Comparison of ENCODE assay signal across 13 cellular contexts in genomic region chr1:92315766-92316413, GRCh38. TPM values are rescaled to one million over a fixed set of nuclear protein-coding genes. Genes with fewer than 3 reads are reported as not detected.
DNase-seq lines count a peak whose midpoint lies in the region; ATAC-seq and TF ChIP-seq lines count a peak whose summit lies in the region.
"Had no signal": no experiment of that assay in that cellular context is flagged by ENCODE, and none has a peak within 500 bp of the region (broad histone marks: within the 10 kb centered on the region; RNA-seq: fewer than 3 reads in every experiment).

No MANE protein-coding gene starts in this region.

- peaks cover 15% of the 10 kb centered on the region for H3K36me3 ChIP-seq in CD4-positive, CD25-positive, alpha-beta regulatory T cell (ENCODE audit: control insufficient read depth, insufficient read depth, low read length)
- H3K36me3 ChIP-seq in Loucy (ENCODE audit: insufficient read depth, low read length) (peaks cover 4% of the 10 kb centered on the region; the same call in 1 of the 2 replicates), mucosa of descending colon (ENCODE audit: low read depth) (no peaks in the 10 kb centered on the region)
- H3K36me3 ChIP-seq: BE2C had no signal

- no peaks in the 10 kb centered on the region for H3K27me3 ChIP-seq in CD4-positive, CD25-positive, alpha-beta regulatory T cell (ENCODE audit: control insufficient read depth, insufficient read depth, low read length)
- no peaks in the 10 kb centered on the region for H3K27me3 ChIP-seq in Loucy (ENCODE audit: insufficient read depth, low read length, poor library complexity, severe bottlenecking)
- H3K27me3 ChIP-seq: BE2C had no signal

- peaks cover 32 to 67% (median 35%) of the 10 kb centered on the region in 4 donors for H3K4me1 Mint-ChIP-seq in CD4-positive, CD25-positive, alpha-beta regulatory T cell
- no peaks in the 10 kb centered on the region for H3K4me1 Mint-ChIP-seq in type B pancreatic cell (ENCODE audit: unreplicated experiment)

- H3K36me3 Mint-ChIP-seq in CD4-positive, CD25-positive, alpha-beta regulatory T cell, result peaks cover 7% of the 10 kb centered on the region
- H3K36me3 Mint-ChIP-seq in type B pancreatic cell, result peaks cover 34% of the 10 kb centered on the region

- DNase-seq in CD4-positive, CD25-positive, alpha-beta regulatory T cell, result peak in 2 of 3 donors; percentile 54 to 71
- DNase-seq in activated CD8-positive, alpha-beta memory T cell treated with anti-CD3 and anti-CD28 coated beads, Interleukin-2, amount 50 U/mL, for 4 hours, result peak; percentile 38
- peak in 1 of 3 donors; percentile 23 for DNase-seq in mucosa of descending colon
- DNase-seq in OCI-M1 (lab: John Stamatoyannopoulos, UW), result no peak
- DNase-seq in midbrain (lab: John Stamatoyannopoulos, UW), result no peak
- DNase-seq in type B pancreatic cell (ENCODE audit: extremely low spot score, unreplicated experiment), result no peak
- DNase-seq: BE2C, caudate nucleus, H7, T1000 had no signal

- H3K9ac ChIP-seq in Loucy (ENCODE audit: low read depth, low read length, poor library complexity, severe bottlenecking), result no peak overlapping the region

- H3K9me3 ChIP-seq in CD4-positive, CD25-positive, alpha-beta regulatory T cell (ENCODE audit: control insufficient read depth in 2 of 2, low read length in 2 of 2), result no peaks in the 10 kb centered on the region
- H3K9me3 ChIP-seq in Loucy (ENCODE audit: insufficient read depth, low read depth, low read length), result no peaks in the 10 kb centered on the region
- no peaks in the 10 kb centered on the region for H3K9me3 ChIP-seq in mucosa of descending colon
- H3K9me3 ChIP-seq: BE2C had no signal

- no peak overlapping the region for H3K4me2 ChIP-seq in Loucy (ENCODE audit: low read depth, low read length, poor library complexity, severe bottlenecking)

- intact Hi-C loops in mucosa of descending colon (cut with DNase I, micrococcal nuclease), result no loop called here

- H3K79me2 ChIP-seq in Loucy (ENCODE audit: insufficient read depth, low read length), result no peaks in the 10 kb centered on the region

- peaks cover 0 to 1% (median 0%) of the 10 kb centered on the region in 7 donors for H3K9me3 Mint-ChIP-seq in CD4-positive, CD25-positive, alpha-beta regulatory T cell
- no peaks in the 10 kb centered on the region for H3K9me3 Mint-ChIP-seq in type B pancreatic cell

- ATAC-seq in CD4-positive, CD25-positive, alpha-beta regulatory T cell (ENCODE audit: low read depth in 2 of 2), result peak; percentile 87 to 89
- ATAC-seq in mucosa of descending colon (peak; percentile 77), GM18505 (IDR thresholded peaks at IDR 0.05; ENCODE audit: unreplicated experiment) (no peak)

- H3K4me3 Mint-ChIP-seq in CD4-positive, CD25-positive, alpha-beta regulatory T cell, result peak overlapping the region; percentile 0 to 68 (median 24)
- no peak overlapping the region for H3K4me3 Mint-ChIP-seq in type B pancreatic cell

- peak overlapping the region; percentile 17 for H3K4me3 ChIP-seq in CD4-positive, CD25-positive, alpha-beta regulatory T cell (ENCODE audit: low read depth, low read length)
- H3K4me3 ChIP-seq in Loucy (ENCODE audit: low read length, poor library complexity, severe bottlenecking), result no peak overlapping the region
- no peak overlapping the region for H3K4me3 ChIP-seq in mucosa of descending colon

- H4K20me1 ChIP-seq in Loucy (ENCODE audit: insufficient read depth, low read length, poor library complexity, severe bottlenecking), result peaks cover 7% of the 10 kb centered on the region

- H3K27ac Mint-ChIP-seq in CD4-positive, CD25-positive, alpha-beta regulatory T cell, result peak overlapping the region; percentile 54 to 75 (median 72)
- H3K27ac Mint-ChIP-seq in type B pancreatic cell, result no peak overlapping the region

- H3K27me3 Mint-ChIP-seq in CD4-positive, CD25-positive, alpha-beta regulatory T cell, result no peaks in the 10 kb centered on the region
- no peaks in the 10 kb centered on the region for H3K27me3 Mint-ChIP-seq in type B pancreatic cell

- peak; percentile 47; the same call in 1 of the 2 replicates for TF ChIP-seq CTCF in Loucy (conservative IDR thresholded peaks at IDR 0.05; ENCODE audit: low read length)
- TF ChIP-seq CTCF in mucosa of descending colon (IDR thresholded peaks at IDR 0.05), result no peak
- TF ChIP-seq CTCF in type B pancreatic cell (conservative IDR thresholded peaks at IDR 0.05), result no peak

- H3F3A ChIP-seq in Loucy (ENCODE audit: low read depth), result 0 out of 2 replicates have a peak, but pooled peaks cover 2% of the 10 kb centered on the region

- H2AFZ ChIP-seq in Loucy (ENCODE audit: low read length), result no peak overlapping the region

- no peaks in the 10 kb centered on the region for H3K9me2 ChIP-seq in Loucy (replicated peaks; ENCODE audit: low read depth, low read length)

- H3K4me1 ChIP-seq in CD4-positive, CD25-positive, alpha-beta regulatory T cell (ENCODE audit: control insufficient read depth, insufficient read depth, low read length, poor library complexity, severe bottlenecking), result peaks cover 34% of the 10 kb centered on the region
- H3K4me1 ChIP-seq in Loucy (ENCODE audit: insufficient read depth, low read length, poor library complexity, severe bottlenecking), result peaks cover 35% of the 10 kb centered on the region
- no peaks in the 10 kb centered on the region for H3K4me1 ChIP-seq in mucosa of descending colon (ENCODE audit: low read depth)
- H3K4me1 ChIP-seq: BE2C had no signal

- TF ChIP-seq POLR2A in GM18505 (IDR thresholded peaks at IDR 0.05; ENCODE audit: borderline replicate concordance, extremely low read depth, insufficient read depth, insufficient read length), result no peak

- peak overlapping the region; percentile 63 for H3K27ac ChIP-seq in CD4-positive, CD25-positive, alpha-beta regulatory T cell (ENCODE audit: insufficient read depth, low read length, poor library complexity, severe bottlenecking)
- H3K27ac ChIP-seq: epithelial cell of prostate had no signal

RNA-seq across cellular contexts. Expression of gene RPAP2, which starts 17.0 kb away (rescaled TPM):
- total RNA-seq in CD4-positive, CD25-positive, alpha-beta regulatory T cell, result 26.8 TPM
- polyA plus RNA-seq in CD4-positive, CD25-positive, alpha-beta regulatory T cell, result 10 to 100 TPM; 16.9 to 20.8 (median 20.1) TPM
- total RNA-seq in mucosa of descending colon (10 to 100 TPM; 17.1 to 33.5 (median 22.6) TPM), type B pancreatic cell (ENCODE audit: low replicate concordance) (31.9 and 42.3 TPM in 2 replicates)

RNA-seq across cellular contexts. Expression of gene GLMN, which starts 17.1 kb away (rescaled TPM):
- 10.9 TPM for total RNA-seq in CD4-positive, CD25-positive, alpha-beta regulatory T cell
- 10 to 100 TPM in 3 of 4 donors, 1 to 10 TPM in 1; 8.2 to 15.2 (median 11.9) TPM for polyA plus RNA-seq in CD4-positive, CD25-positive, alpha-beta regulatory T cell
- total RNA-seq in mucosa of descending colon, result 1 to 10 TPM; 5.9 to 7.1 (median 6.8) TPM
- total RNA-seq in type B pancreatic cell (ENCODE audit: low replicate concordance), result 11.1 and 19.9 TPM in 2 replicates

Comparison
In these comparisons a context has a peak if more than half of its experiments do, and no peak if none do; other contexts are left out.
1. DNase-seq: peak in CD4-positive, CD25-positive, alpha-beta regulatory T cell (2 of 3) and activated CD8-positive, alpha-beta memory T cell treated with anti-CD3 and anti-CD28 coated beads, Interleukin-2, amount 50 U/mL, for 4 hours (single experiment); none in OCI-M1 (single experiment), midbrain (single experiment) and type B pancreatic cell (single experiment).